8 cellular contexts compared by ENCODE assay signal in the genomic region with DNA sequence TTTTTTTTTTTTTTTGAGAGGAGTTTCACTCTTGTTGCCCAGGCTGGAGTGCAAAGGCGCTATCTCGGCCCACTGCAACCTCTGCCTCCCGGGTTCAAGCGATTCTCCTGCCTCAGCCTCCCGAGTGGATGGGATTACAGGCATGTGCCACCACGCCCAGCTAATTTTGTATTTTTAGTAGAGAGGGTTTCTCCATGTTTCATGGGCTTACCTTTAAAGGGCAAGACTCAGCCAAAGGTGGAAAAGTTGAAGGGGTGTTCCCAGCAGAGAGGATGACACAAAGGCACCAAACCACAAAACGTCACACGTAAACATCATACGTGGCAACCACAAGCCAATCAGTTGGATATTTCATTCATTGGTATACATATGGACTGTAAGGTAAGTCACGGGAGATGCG. TPM values are rescaled to one million over a fixed set of nuclear protein-coding genes. Genes with fewer than 3 reads are reported as not detected.
DNase-seq lines count a peak whose midpoint lies in the region; ATAC-seq and TF ChIP-seq lines count a peak whose summit lies in the region.
"Not testable (repeated sequence)": the region's sequence is repeated elsewhere in the genome, so short reads cannot be mapped to it uniquely, and the experiment has no call there.

No MANE protein-coding gene starts in this region.

- H3K27me3 ChIP-seq in colonic mucosa; lower lobe of right lung (ENCODE audit: low read depth): not testable (repeated sequence)

- H3K4me3 ChIP-seq in Jurkat, Clone E6-1 (ENCODE audit: low read length) = peak overlapping the region; percentile 63
- H3K4me3 ChIP-seq in colonic mucosa, lower lobe of right lung: not testable (repeated sequence)

- peaks cover 26% of the 10 kb centered on the region for H3K4me1 Mint-ChIP-seq in CD14-positive monocyte

- not testable (repeated sequence) for H3K4me1 ChIP-seq in colonic mucosa, lower lobe of right lung

- H3K4me3 Mint-ChIP-seq in CD14-positive monocyte = peak overlapping the region; percentile 84 to 94

- H3K9ac ChIP-seq in colonic mucosa (ENCODE audit: low read depth in 2 of 2, low read length in 2 of 2) = peak overlapping the region in 1 of 2 donors; percentile 77

- peak overlapping the region in 6 of 7 donors; percentile 72 to 97 (median 91) for H3K27ac Mint-ChIP-seq in CD14-positive monocyte

- not testable (repeated sequence) for DNase-seq in CD14-positive monocyte (ENCODE audit: low spot score); colonic mucosa; lower lobe of right lung
- peak; percentile 17 for DNase-seq in Jurkat, Clone E6-1 (ENCODE audit: low read depth, low spot score)
- DNase-seq in activated CD4-positive, alpha-beta T cell treated with anti-CD3 and anti-CD28 coated beads for 1 hour = peak; percentile 51
- DNase-seq in activated T-helper 1 cell treated with Interleukin-2 at 50 U/mL for 16 hours (ENCODE audit: low read depth) = peak; percentile 13
- peak in 2 of 3 donors; percentile 53 to 66 for DNase-seq in stimulated activated CD4-positive, alpha-beta T cell treated with anti-CD3 and anti-CD28 coated beads, Interleukin-12 subunit alpha, Interleukin-12 subunit beta, amount 100 ng/mL, for 48 hours (ENCODE audit: low read depth in 2 of 3, low spot score in 1 of 3)
- DNase-seq in stimulated activated naive CD4-positive, alpha-beta T cell treated with Interleukin-2 at 50 U/mL for 16 hours (lab: John Stamatoyannopoulos, UW) = peak; percentile 45

- H3K27ac ChIP-seq in colonic mucosa = peak overlapping the region; percentile 94
- H3K27ac ChIP-seq in lower lobe of right lung = peak overlapping the region; percentile 96

- ATAC-seq in lower lobe of right lung = not testable (repeated sequence)

- not testable (repeated sequence) for H3K9me3 ChIP-seq in colonic mucosa, lower lobe of right lung

- not testable (repeated sequence) for H3K27me3 Mint-ChIP-seq in CD14-positive monocyte (ENCODE audit: low read depth in 3 of 3)

- H3K36me3 ChIP-seq in colonic mucosa, lower lobe of right lung: not testable (repeated sequence)

- not testable (repeated sequence) for TF ChIP-seq CTCF in CD14-positive monocyte (IDR thresholded peaks at IDR 0.05); colonic mucosa (IDR thresholded peaks at IDR 0.05); lower lobe of right lung (IDR thresholded peaks at IDR 0.05)

- H3K9me3 Mint-ChIP-seq in CD14-positive monocyte = not testable (repeated sequence)

- H3K36me3 Mint-ChIP-seq in CD14-positive monocyte = peaks cover 29 to 44% of the 10 kb centered on the region in 2 donors

- intact Hi-C loops in CD14-positive monocyte (cut with micrococcal nuclease) (loop anchor here in 1 of 2 donors (5.0 kb wide), 1 partner anchor 50 kb away; no protein-coding TSS in a partner anchor), colonic mucosa (cut with DNase I) (loop anchor here (10.0 kb wide), 1 partner anchor 52 kb away; a partner anchor contains a TSS)
- intact Hi-C loops in lower lobe of right lung (cut with DNase I) = not testable (repeated sequence)

RNA-seq across cellular contexts. Expression of a gene that starts 1.1 kb away (rescaled TPM):
- 10 to 100 TPM; 63.4 to 68.8 TPM for polyA plus RNA-seq in CD14-positive monocyte
- 39.5 TPM for polyA plus RNA-seq in Jurkat, Clone E6-1 (2012; ENCODE audit: insufficient read depth, insufficient read length)
- 10 to 100 TPM; 20.3 to 24.1 TPM for total RNA-seq in colonic mucosa
- total RNA-seq in lower lobe of right lung = 59.8 TPM

RNA-seq across cellular contexts. Expression of a gene that starts 52.8 kb away (rescaled TPM):
- 1 to 10 TPM; 4.8 to 6.8 TPM for polyA plus RNA-seq in CD14-positive monocyte
- 10.9 TPM for polyA plus RNA-seq in Jurkat, Clone E6-1 (2012; ENCODE audit: insufficient read depth, insufficient read length)
- total RNA-seq in colonic mucosa (1 to 10 TPM; 7.7 to 9.5 TPM), lower lobe of right lung (21.1 TPM)

RNA-seq across cellular contexts. Expression of a gene that starts 53.0 kb away (rescaled TPM):
- 1 to 10 TPM; 2.7 to 5.1 TPM for polyA plus RNA-seq in CD14-positive monocyte
- 2.8 TPM for polyA plus RNA-seq in Jurkat, Clone E6-1 (2012; ENCODE audit: insufficient read depth, insufficient read length)
- 10 to 100 TPM in 1 of 2 donors, 1 to 10 TPM in 1; 6.1 to 14.5 TPM for total RNA-seq in colonic mucosa
- total RNA-seq in lower lobe of right lung = 13.4 TPM
